Comparison of ENCODE assay signal across 1 cellular context in genomic region chr7:44801890-44802289, GRCh38.
TF ChIP-seq lines count a peak whose summit lies in the region.

No MANE protein-coding gene starts in this region.

TF ChIP-seq in HepG2, 621 proteins besides CTCF, POLR2A, EP300 and RAD21:
- TF ChIP-seq POLR2AphosphoS5 (IDR thresholded peaks at IDR 0.05; ENCODE audit: low read depth, low read length): 0 out of 2 replicates have a peak, but pooled peaks have one; percentile 12
- no peak for TF ChIP-seq SP140L (CRISPR knock-in tag; IDR thresholded peaks at IDR 0.05; ENCODE audit: borderline replicate concordance)
- TF ChIP-seq RBFOX2 (IDR thresholded peaks at IDR 0.05; ENCODE audit: low read depth, low read length): peak; percentile 63
- TF ChIP-seq POLR2AphosphoS2 (IDR thresholded peaks at IDR 0.05; ENCODE audit: low read depth, low read length): 0 out of 2 replicates have a peak, but pooled peaks have one; percentile 47
- TF ChIP-seq RBM22 (optimal IDR thresholded peaks at IDR 0.05; ENCODE audit: low read length): peak; percentile 88
- no peak for TF ChIP-seq YEATS4 (CRISPR knock-in tag; IDR thresholded peaks at IDR 0.05; ENCODE audit: borderline replicate concordance)
- TF ChIP-seq POLR2G (IDR thresholded peaks at IDR 0.05; ENCODE audit: low read depth, low read length): peak; percentile 13
- TF ChIP-seq NFRKB (IDR thresholded peaks at IDR 0.05): no peak
